Comparison of ENCODE assay signal across 15 cellular contexts in the genomic region with DNA sequence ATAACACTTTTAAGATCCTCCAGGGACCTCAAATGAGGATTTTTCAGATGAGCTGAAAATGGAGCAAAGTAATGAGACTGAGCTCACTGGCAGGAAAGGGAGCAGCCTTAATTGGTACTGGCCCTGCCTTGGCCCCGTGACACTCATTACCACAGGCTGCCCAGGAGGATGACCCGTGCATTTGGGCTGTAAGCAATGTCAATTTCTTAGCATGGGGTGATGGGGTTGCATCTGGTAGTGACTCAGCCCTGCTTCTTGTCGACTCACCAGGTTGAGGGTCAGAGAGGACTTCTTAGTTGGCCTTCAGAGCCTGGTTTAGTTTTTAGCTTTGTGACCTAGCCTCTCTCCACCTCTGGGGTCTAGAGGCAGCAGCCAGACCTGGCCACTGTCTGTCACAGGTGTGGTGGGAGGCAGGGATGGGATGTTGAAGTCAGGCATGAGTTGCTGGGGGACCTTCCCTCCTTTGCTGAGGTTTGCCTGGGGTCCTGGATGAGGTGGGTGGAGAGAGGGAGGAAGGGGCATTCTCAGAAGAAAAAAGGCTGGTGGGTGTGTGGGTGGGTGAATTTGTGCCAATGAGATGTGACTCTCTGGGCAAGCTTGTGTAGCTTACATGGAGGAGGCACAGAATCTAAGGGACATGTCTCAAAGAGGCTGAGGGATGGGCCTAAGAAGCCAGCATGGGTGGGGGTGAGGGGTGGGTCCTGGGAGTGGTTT. TPM values are rescaled to one million over a fixed set of nuclear protein-coding genes. Genes with fewer than 3 reads are reported as not detected.
DNase-seq lines count a peak whose midpoint lies in the region; ATAC-seq and TF ChIP-seq lines count a peak whose summit lies in the region.
"Had no signal": no experiment of that assay in that cellular context is flagged by ENCODE, and none has a peak within 500 bp of the region (broad histone marks: within the 10 kb centered on the region; RNA-seq: fewer than 3 reads in every experiment).

No MANE protein-coding gene starts in this region.

- peak; percentile 54 to 55 for ATAC-seq in natural killer cell treated with Interleukin-12 subunit alpha and Interleukin-12 subunit beta and Interleukin-15 and Interleukin-18, amount 100 ng/mL, for 72 hours
- no peak for ATAC-seq in natural killer cell
- ATAC-seq in HG03520 (IDR thresholded peaks at IDR 0.05; ENCODE audit: unreplicated experiment): no peak
- ATAC-seq: activated CD8-positive, alpha-beta T cell treated with anti-CD3 and anti-CD28 coated beads, Interleukin-2, amount 10 ng/mL, durations not matched to agents 7 days and 5 days had no signal

- no peak for DNase-seq in natural killer cell treated with Interleukin-12 subunit alpha and Interleukin-12 subunit beta and Interleukin-15 and Interleukin-18, amount 100 ng/mL, for 72 hours (ENCODE audit: low spot score)
- DNase-seq in natural killer cell: no peak
- peak; percentile 75 for DNase-seq in T1000 (lab: John Stamatoyannopoulos, UW)
- peak; percentile 78 for DNase-seq in iris pigment epithelial cell (ENCODE audit: low read depth)
- no peak for DNase-seq in activated CD4-positive, CD25-positive, alpha-beta regulatory T cell (lab: John Stamatoyannopoulos, UW)
- DNase-seq in NCI-H774 (lab: John Stamatoyannopoulos, UW): no peak
- DNase-seq in DMS79 treated with DMSO at 0.1 percent for 48 hours (lab: John Stamatoyannopoulos, UW): no peak
- DNase-seq: activated CD8-positive, alpha-beta T cell treated with anti-CD3 and anti-CD28 coated beads, Interleukin-2, amount 10 ng/mL, durations not matched to agents 7 days and 5 days; anterior cingulate cortex; NCI-H1092 treated with DMSO at 0.1 percent for 48 hours; ovary; stimulated activated CD4-positive, alpha-beta T cell treated with anti-CD3 and anti-CD28 coated beads, Interleukin-2, amount 100 ng/mL, for 48 hours; thyroid gland had no signal

- intact Hi-C loops in natural killer cell (cut with micrococcal nuclease): no loop called here

- H3K4me3 Mint-ChIP-seq in natural killer cell treated with Interleukin-12 subunit alpha and Interleukin-12 subunit beta and Interleukin-15 and Interleukin-18, amount 100 ng/mL, for 72 hours: no peak overlapping the region
- H3K4me3 Mint-ChIP-seq in natural killer cell: no peak overlapping the region
- H3K4me3 Mint-ChIP-seq: activated CD8-positive, alpha-beta T cell treated with anti-CD3 and anti-CD28 coated beads, Interleukin-2, amount 10 ng/mL, durations not matched to agents 7 days and 5 days; B cell had no signal

- H3K36me3 Mint-ChIP-seq in natural killer cell treated with Interleukin-12 subunit alpha and Interleukin-12 subunit beta and Interleukin-15 and Interleukin-18, amount 100 ng/mL, for 72 hours: no peaks in the 10 kb centered on the region
- H3K36me3 Mint-ChIP-seq in natural killer cell: no peaks in the 10 kb centered on the region

- H3K4me1 Mint-ChIP-seq in natural killer cell treated with Interleukin-12 subunit alpha and Interleukin-12 subunit beta and Interleukin-15 and Interleukin-18, amount 100 ng/mL, for 72 hours (ENCODE audit: low read depth in 2 of 2): no peaks in the 10 kb centered on the region
- no peaks in the 10 kb centered on the region for H3K4me1 Mint-ChIP-seq in natural killer cell

- no peak for TF ChIP-seq CTCF in natural killer cell (IDR thresholded peaks at IDR 0.05)

- no peak overlapping the region for H3K27ac Mint-ChIP-seq in natural killer cell treated with Interleukin-12 subunit alpha and Interleukin-12 subunit beta and Interleukin-15 and Interleukin-18, amount 100 ng/mL, for 72 hours
- H3K27ac Mint-ChIP-seq in natural killer cell: no peak overlapping the region
- H3K27ac Mint-ChIP-seq: activated CD8-positive, alpha-beta T cell treated with anti-CD3 and anti-CD28 coated beads, Interleukin-2, amount 10 ng/mL, durations not matched to agents 7 days and 5 days; B cell had no signal

- no peaks in the 10 kb centered on the region for H3K9me3 Mint-ChIP-seq in natural killer cell treated with Interleukin-12 subunit alpha and Interleukin-12 subunit beta and Interleukin-15 and Interleukin-18, amount 100 ng/mL, for 72 hours
- no peaks in the 10 kb centered on the region for H3K9me3 Mint-ChIP-seq in natural killer cell

- peaks cover 0 to 7% of the 10 kb centered on the region in 2 donors for H3K27me3 Mint-ChIP-seq in natural killer cell treated with Interleukin-12 subunit alpha and Interleukin-12 subunit beta and Interleukin-15 and Interleukin-18, amount 100 ng/mL, for 72 hours
- peaks cover 0 to 6% of the 10 kb centered on the region in 2 donors for H3K27me3 Mint-ChIP-seq in natural killer cell (ENCODE audit: low read depth in 2 of 2)

RNA-seq across cellular contexts. Expression of gene EPB41L1, which starts 25.9 kb away (rescaled TPM):
- under 1 TPM in 1 of 2 donors, not detected in 1; 0.21 TPM for total RNA-seq in natural killer cell treated with Interleukin-12 subunit alpha and Interleukin-12 subunit beta and Interleukin-15 and Interleukin-18, amount 100 ng/mL, for 72 hours
- total RNA-seq in natural killer cell: under 1 TPM in 2 of 3 donors, not detected in 1; 0.21 to 0.29 TPM
- total RNA-seq: activated CD8-positive, alpha-beta T cell treated with anti-CD3 and anti-CD28 coated beads, Interleukin-2, amount 10 ng/mL, durations not matched to agents 7 days and 5 days had no signal

Comparison
In these comparisons a context has a peak if more than half of its experiments do, and no peak if none do; other contexts are left out.
1. ATAC-seq: peak in natural killer cell treated with Interleukin-12 subunit alpha and Interleukin-12 subunit beta and Interleukin-15 and Interleukin-18, amount 100 ng/mL, for 72 hours (2 of 2); none in natural killer cell (0 of 3) and HG03520 (single experiment).
2. DNase-seq: peak in T1000 (single experiment) and iris pigment epithelial cell (single experiment); none in natural killer cell treated with Interleukin-12 subunit alpha and Interleukin-12 subunit beta and Interleukin-15 and Interleukin-18, amount 100 ng/mL, for 72 hours (single experiment), natural killer cell (single experiment), activated CD4-positive, CD25-positive, alpha-beta regulatory T cell (0 of 4), NCI-H774 (single experiment) and DMS79 treated with DMSO at 0.1 percent for 48 hours (single experiment).